ENCODE assay signal across 22 cellular contexts in genomic region chr4:15348236-15348635, GRCh38.
"Had no signal": no experiment of that assay in that cellular context is flagged by ENCODE, and none has a peak within 500 bp of the region (broad histone marks: within the 10 kb centered on the region; RNA-seq: fewer than 3 reads in every experiment).

No MANE protein-coding gene starts in this region.

- H3K27ac Mint-ChIP-seq: activated B cell treated with CpG ODN at 0.5 μM for 24 hours; activated CD4-positive, alpha-beta memory T cell treated with anti-CD3 and anti-CD28 coated beads for 36 hours; activated CD4-positive, alpha-beta T cell treated with anti-CD3 and anti-CD28 coated beads, Interleukin-2, amount 10 ng/mL, durations not matched to agents 7 days and 5 days; activated naive CD4-positive, alpha-beta T cell treated with anti-CD3 and anti-CD28 coated beads for 36 hours; activated naive CD8-positive, alpha-beta T cell; activated T-helper 17 cell treated with anti-CD3 and anti-CD28 coated beads, Interleukin-2, amount 50 U/mL, for 72 hours; T-helper 17 cell had no signal

- ATAC-seq: activated T-helper 17 cell treated with anti-CD3 and anti-CD28 coated beads, Interleukin-2, amount 50 U/mL, for 72 hours; T-helper 17 cell had no signal

- H3K9me3 Mint-ChIP-seq: activated B cell treated with CpG ODN at 0.5 μM for 24 hours; activated CD4-positive, alpha-beta memory T cell treated with anti-CD3 and anti-CD28 coated beads for 36 hours; activated CD4-positive, alpha-beta T cell treated with anti-CD3 and anti-CD28 coated beads, Interleukin-2, amount 10 ng/mL, durations not matched to agents 7 days and 5 days; activated naive CD4-positive, alpha-beta T cell treated with anti-CD3 and anti-CD28 coated beads for 36 hours; activated T-helper 17 cell treated with anti-CD3 and anti-CD28 coated beads, Interleukin-2, amount 50 U/mL, for 72 hours had no signal

- DNase-seq: activated B cell treated with CpG ODN at 0.5 μM for 24 hours; activated CD4-positive, alpha-beta memory T cell treated with anti-CD3 and anti-CD28 coated beads for 36 hours; activated CD4-positive, alpha-beta T cell treated with anti-CD3 and anti-CD28 coated beads, Interleukin-2, amount 10 ng/mL, durations not matched to agents 7 days and 5 days; activated gamma-delta T cell; activated naive CD4-positive, alpha-beta T cell treated with anti-CD3 and anti-CD28 coated beads for 36 hours; activated T-cell treated with anti-CD3 and anti-CD28 coated beads for 4 hours; activated T-cell treated with anti-CD3 and anti-CD28 coated beads, Interleukin-2, amount 50 U/mL, for 48 hours; brain microvascular endothelial cell; cerebellar nuclear complex; Karpas-422; NCI-H1105 treated with DMSO at 0.1 percent for 48 hours; NCI-H1436 treated with DMSO at 0.1 percent for 48 hours; NCI-H187; NCI-H2081; NCI-H446; NCI-H524; PC-9; SIG-M5; T-helper 17 cell; T-helper 9 cell had no signal

- H3K4me2 ChIP-seq: PC-9 had no signal

- H3K36me3 Mint-ChIP-seq: activated CD4-positive, alpha-beta memory T cell treated with anti-CD3 and anti-CD28 coated beads for 36 hours; activated naive CD8-positive, alpha-beta T cell had no signal

- H3K4me1 Mint-ChIP-seq: activated T-helper 17 cell treated with anti-CD3 and anti-CD28 coated beads, Interleukin-2, amount 50 U/mL, for 72 hours; T-helper 17 cell had no signal

- H3K27ac ChIP-seq: brain microvascular endothelial cell, PC-9 had no signal

- H3K4me3 ChIP-seq: PC-9 had no signal

- H3K27me3 Mint-ChIP-seq: activated naive CD8-positive, alpha-beta T cell had no signal

- H2AFZ ChIP-seq: PC-9 had no signal

- H3K36me3 ChIP-seq: brain microvascular endothelial cell had no signal

- H3K27me3 ChIP-seq: brain microvascular endothelial cell had no signal

- H3K4me3 Mint-ChIP-seq: activated B cell treated with CpG ODN at 0.5 μM for 24 hours; activated CD4-positive, alpha-beta memory T cell treated with anti-CD3 and anti-CD28 coated beads for 36 hours; activated CD4-positive, alpha-beta T cell treated with anti-CD3 and anti-CD28 coated beads, Interleukin-2, amount 10 ng/mL, durations not matched to agents 7 days and 5 days; activated naive CD4-positive, alpha-beta T cell treated with anti-CD3 and anti-CD28 coated beads for 36 hours; activated naive CD8-positive, alpha-beta T cell; activated T-helper 17 cell treated with anti-CD3 and anti-CD28 coated beads, Interleukin-2, amount 50 U/mL, for 72 hours; T-helper 17 cell had no signal
